1 cellular context compared by ENCODE assay signal in the genomic region with DNA sequence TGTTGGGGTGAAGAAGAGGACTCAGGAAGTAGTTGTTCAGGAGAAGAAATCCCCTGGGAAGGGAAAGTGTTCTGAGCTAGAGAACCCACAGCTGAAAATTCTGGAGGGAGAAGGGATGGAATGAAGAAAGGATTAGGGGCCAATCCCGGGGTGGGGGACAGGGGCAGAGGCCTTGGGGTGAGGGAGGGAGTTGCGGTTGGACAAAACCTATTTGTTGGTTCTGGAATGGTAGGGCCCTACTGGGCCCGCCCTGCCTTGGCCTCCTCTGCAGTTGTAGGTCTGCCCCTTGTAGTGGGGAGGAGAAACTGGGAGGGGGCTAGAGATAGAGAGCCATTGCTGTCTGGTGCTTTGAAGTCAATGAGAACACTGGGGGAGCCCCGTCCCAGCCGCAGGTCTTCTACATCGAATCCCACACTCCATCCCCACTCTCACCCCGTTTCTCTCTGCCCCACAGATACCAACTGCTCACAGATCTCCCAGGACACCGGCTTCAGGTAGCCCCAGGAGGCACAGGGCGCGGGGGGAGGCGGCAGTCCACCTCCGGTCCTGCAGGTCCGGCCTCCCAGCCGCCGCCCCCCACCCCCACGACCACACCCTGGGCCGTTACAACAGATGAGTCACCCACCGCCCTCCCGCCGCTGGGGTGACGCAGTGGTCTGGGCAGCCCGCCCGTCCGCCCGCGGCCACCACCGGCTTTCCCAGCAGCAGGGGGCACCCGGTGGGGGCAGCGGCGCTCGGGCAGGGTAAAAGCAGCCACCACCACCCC.
A peak's percentile ranks its signal among the peaks of the same experiment; 100 is the strongest.
TF ChIP-seq lines count a peak whose summit lies in the region.

No MANE protein-coding gene starts in this region.

TF ChIP-seq in K562, 482 proteins besides CTCF, POLR2A, EP300 and RAD21 (continued from another document and continues in another):
- TF ChIP-seq, protein P1, sequence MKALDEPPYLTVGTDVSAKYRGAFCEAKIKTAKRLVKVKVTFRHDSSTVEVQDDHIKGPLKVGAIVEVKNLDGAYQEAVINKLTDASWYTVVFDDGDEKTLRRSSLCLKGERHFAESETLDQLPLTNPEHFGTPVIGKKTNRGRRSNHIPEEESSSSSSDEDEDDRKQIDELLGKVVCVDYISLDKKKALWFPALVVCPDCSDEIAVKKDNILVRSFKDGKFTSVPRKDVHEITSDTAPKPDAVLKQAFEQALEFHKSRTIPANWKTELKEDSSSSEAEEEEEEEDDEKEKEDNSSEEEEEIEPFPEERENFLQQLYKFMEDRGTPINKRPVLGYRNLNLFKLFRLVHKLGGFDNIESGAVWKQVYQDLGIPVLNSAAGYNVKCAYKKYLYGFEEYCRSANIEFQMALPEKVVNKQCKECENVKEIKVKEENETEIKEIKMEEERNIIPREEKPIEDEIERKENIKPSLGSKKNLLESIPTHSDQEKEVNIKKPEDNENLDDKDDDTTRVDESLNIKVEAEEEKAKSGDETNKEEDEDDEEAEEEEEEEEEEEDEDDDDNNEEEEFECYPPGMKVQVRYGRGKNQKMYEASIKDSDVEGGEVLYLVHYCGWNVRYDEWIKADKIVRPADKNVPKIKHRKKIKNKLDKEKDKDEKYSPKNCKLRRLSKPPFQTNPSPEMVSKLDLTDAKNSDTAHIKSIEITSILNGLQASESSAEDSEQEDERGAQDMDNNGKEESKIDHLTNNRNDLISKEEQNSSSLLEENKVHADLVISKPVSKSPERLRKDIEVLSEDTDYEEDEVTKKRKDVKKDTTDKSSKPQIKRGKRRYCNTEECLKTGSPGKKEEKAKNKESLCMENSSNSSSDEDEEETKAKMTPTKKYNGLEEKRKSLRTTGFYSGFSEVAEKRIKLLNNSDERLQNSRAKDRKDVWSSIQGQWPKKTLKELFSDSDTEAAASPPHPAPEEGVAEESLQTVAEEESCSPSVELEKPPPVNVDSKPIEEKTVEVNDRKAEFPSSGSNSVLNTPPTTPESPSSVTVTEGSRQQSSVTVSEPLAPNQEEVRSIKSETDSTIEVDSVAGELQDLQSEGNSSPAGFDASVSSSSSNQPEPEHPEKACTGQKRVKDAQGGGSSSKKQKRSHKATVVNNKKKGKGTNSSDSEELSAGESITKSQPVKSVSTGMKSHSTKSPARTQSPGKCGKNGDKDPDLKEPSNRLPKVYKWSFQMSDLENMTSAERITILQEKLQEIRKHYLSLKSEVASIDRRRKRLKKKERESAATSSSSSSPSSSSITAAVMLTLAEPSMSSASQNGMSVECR (CRISPR knock-in tag; IDR thresholded peaks at IDR 0.05): no peak
- TF ChIP-seq ZNF121 (CRISPR knock-in tag; conservative IDR thresholded peaks at IDR 0.05) (no peak), MTA3 (IDR thresholded peaks at IDR 0.05; ENCODE audit: borderline replicate concordance) (peak; percentile 70), E2F3 (CRISPR knock-in tag; IDR thresholded peaks at IDR 0.05) (no peak; the same call in 1 of the 2 replicates), RBFOX2 (IDR thresholded peaks at IDR 0.05; ENCODE audit: low read depth, low read length) (no peak), MAZ (CRISPR knock-in tag; conservative IDR thresholded peaks at IDR 0.05 in 1 of 2, IDR thresholded peaks at IDR 0.05 in 1 of 2) (peak; percentile 81 to 88), ZNF12 (CRISPR knock-in tag; IDR thresholded peaks at IDR 0.05) (no peak), ZNF197 (CRISPR knock-in tag; IDR thresholded peaks at IDR 0.05; ENCODE audit: low read depth) (no peak), ZNF143 (CRISPR knock-in tag; IDR thresholded peaks at IDR 0.05) (no peak), LCOR (CRISPR knock-in tag; IDR thresholded peaks at IDR 0.05) (0 out of 2 replicates have a peak, but pooled peaks have one; percentile 50), CBFA2T2 (conservative IDR thresholded peaks at IDR 0.05) (peak; percentile 16; the same call in 1 of the 2 replicates), CEBPG (CRISPR knock-in tag; IDR thresholded peaks at IDR 0.05) (no peak), CEBPG (tag; conservative IDR thresholded peaks at IDR 0.05 in 1 of 2, IDR thresholded peaks at IDR 0.05 in 1 of 2) (no peak), YY1 (IDR thresholded peaks at IDR 0.05; ENCODE audit: borderline replicate concordance in 1 of 3, control insufficient read depth in 1 of 3, extremely low read depth in 1 of 3, insufficient read depth in 3 of 3, insufficient read length in 1 of 3, insufficient replicate concordance in 2 of 3, low read depth in 1 of 3, low read length in 2 of 3) (peak in 1 of 3 experiments; percentile 37), NR1H2 (CRISPR knock-in tag; IDR thresholded peaks at IDR 0.05) (no peak), TAF7 (tag; IDR thresholded peaks at IDR 0.05) (no peak), TEAD1 (CRISPR knock-in tag; IDR thresholded peaks at IDR 0.05) (0 out of 4 replicates have a peak, but pooled peaks of 1 of the 2 experiments have one; percentile 1), FOXP1 (CRISPR knock-in tag; IDR thresholded peaks at IDR 0.05) (no peak; the same call in 1 of the 2 replicates), SRSF7 (optimal IDR thresholded peaks at IDR 0.05; ENCODE audit: low read depth, low read length) (no peak), PRMT5 (CRISPR knock-in tag; IDR thresholded peaks at IDR 0.05) (peak; percentile 17; the same call in 1 of the 2 replicates), NONO (IDR thresholded peaks at IDR 0.05; ENCODE audit: low read depth in 2 of 2, low read length in 1 of 2) (peak in 1 of 2 experiments; percentile 75; a peak in 1 of 4 replicates), TAF9B (IDR thresholded peaks at IDR 0.05; ENCODE audit: partially characterized antibody) (peak; percentile 87), ZNF23 (CRISPR knock-in tag; IDR thresholded peaks at IDR 0.05) (no peak), NCOA1 (IDR thresholded peaks at IDR 0.05; ENCODE audit: low read depth) (peak; percentile 70; the same call in 1 of the 2 replicates), L3MBTL2 (IDR thresholded peaks at IDR 0.05) (no peak)
- TF ChIP-seq, protein P2, sequence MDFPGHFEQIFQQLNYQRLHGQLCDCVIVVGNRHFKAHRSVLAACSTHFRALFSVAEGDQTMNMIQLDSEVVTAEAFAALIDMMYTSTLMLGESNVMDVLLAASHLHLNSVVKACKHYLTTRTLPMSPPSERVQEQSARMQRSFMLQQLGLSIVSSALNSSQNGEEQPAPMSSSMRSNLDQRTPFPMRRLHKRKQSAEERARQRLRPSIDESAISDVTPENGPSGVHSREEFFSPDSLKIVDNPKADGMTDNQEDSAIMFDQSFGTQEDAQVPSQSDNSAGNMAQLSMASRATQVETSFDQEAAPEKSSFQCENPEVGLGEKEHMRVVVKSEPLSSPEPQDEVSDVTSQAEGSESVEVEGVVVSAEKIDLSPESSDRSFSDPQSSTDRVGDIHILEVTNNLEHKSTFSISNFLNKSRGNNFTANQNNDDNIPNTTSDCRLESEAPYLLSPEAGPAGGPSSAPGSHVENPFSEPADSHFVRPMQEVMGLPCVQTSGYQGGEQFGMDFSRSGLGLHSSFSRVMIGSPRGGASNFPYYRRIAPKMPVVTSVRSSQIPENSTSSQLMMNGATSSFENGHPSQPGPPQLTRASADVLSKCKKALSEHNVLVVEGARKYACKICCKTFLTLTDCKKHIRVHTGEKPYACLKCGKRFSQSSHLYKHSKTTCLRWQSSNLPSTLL (IDR thresholded peaks at IDR 0.05): no peak
- TF ChIP-seq, protein P3, sequence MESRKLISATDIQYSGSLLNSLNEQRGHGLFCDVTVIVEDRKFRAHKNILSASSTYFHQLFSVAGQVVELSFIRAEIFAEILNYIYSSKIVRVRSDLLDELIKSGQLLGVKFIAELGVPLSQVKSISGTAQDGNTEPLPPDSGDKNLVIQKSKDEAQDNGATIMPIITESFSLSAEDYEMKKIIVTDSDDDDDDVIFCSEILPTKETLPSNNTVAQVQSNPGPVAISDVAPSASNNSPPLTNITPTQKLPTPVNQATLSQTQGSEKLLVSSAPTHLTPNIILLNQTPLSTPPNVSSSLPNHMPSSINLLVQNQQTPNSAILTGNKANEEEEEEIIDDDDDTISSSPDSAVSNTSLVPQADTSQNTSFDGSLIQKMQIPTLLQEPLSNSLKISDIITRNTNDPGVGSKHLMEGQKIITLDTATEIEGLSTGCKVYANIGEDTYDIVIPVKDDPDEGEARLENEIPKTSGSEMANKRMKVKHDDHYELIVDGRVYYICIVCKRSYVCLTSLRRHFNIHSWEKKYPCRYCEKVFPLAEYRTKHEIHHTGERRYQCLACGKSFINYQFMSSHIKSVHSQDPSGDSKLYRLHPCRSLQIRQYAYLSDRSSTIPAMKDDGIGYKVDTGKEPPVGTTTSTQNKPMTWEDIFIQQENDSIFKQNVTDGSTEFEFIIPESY (CRISPR knock-in tag; IDR thresholded peaks at IDR 0.05): no peak
- TF ChIP-seq, protein P4, sequence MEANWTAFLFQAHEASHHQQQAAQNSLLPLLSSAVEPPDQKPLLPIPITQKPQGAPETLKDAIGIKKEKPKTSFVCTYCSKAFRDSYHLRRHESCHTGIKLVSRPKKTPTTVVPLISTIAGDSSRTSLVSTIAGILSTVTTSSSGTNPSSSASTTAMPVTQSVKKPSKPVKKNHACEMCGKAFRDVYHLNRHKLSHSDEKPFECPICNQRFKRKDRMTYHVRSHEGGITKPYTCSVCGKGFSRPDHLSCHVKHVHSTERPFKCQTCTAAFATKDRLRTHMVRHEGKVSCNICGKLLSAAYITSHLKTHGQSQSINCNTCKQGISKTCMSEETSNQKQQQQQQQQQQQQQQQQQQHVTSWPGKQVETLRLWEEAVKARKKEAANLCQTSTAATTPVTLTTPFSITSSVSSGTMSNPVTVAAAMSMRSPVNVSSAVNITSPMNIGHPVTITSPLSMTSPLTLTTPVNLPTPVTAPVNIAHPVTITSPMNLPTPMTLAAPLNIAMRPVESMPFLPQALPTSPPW (CRISPR knock-in tag; IDR thresholded peaks at IDR 0.05): peak; percentile 91
- TF ChIP-seq, protein P5, sequence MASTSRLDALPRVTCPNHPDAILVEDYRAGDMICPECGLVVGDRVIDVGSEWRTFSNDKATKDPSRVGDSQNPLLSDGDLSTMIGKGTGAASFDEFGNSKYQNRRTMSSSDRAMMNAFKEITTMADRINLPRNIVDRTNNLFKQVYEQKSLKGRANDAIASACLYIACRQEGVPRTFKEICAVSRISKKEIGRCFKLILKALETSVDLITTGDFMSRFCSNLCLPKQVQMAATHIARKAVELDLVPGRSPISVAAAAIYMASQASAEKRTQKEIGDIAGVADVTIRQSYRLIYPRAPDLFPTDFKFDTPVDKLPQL (IDR thresholded peaks at IDR 0.05; ENCODE audit: extremely low read depth, insufficient read length): no peak
- TF ChIP-seq, protein P6, sequence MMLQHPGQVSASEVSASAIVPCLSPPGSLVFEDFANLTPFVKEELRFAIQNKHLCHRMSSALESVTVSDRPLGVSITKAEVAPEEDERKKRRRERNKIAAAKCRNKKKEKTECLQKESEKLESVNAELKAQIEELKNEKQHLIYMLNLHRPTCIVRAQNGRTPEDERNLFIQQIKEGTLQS (IDR thresholded peaks at IDR 0.05): peak; percentile 98
- TF ChIP-seq, protein P6 (CRISPR knock-in tag; conservative IDR thresholded peaks at IDR 0.05): peak; percentile 85; the same call in 1 of the 2 replicates
- TF ChIP-seq, protein P7, sequence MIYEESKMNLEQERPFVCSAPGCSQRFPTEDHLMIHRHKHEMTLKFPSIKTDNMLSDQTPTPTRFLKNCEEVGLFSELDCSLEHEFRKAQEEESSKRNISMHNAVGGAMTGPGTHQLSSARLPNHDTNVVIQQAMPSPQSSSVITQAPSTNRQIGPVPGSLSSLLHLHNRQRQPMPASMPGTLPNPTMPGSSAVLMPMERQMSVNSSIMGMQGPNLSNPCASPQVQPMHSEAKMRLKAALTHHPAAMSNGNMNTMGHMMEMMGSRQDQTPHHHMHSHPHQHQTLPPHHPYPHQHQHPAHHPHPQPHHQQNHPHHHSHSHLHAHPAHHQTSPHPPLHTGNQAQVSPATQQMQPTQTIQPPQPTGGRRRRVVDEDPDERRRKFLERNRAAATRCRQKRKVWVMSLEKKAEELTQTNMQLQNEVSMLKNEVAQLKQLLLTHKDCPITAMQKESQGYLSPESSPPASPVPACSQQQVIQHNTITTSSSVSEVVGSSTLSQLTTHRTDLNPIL (CRISPR knock-in tag; IDR thresholded peaks at IDR 0.05): no peak
- TF ChIP-seq, protein P8, sequence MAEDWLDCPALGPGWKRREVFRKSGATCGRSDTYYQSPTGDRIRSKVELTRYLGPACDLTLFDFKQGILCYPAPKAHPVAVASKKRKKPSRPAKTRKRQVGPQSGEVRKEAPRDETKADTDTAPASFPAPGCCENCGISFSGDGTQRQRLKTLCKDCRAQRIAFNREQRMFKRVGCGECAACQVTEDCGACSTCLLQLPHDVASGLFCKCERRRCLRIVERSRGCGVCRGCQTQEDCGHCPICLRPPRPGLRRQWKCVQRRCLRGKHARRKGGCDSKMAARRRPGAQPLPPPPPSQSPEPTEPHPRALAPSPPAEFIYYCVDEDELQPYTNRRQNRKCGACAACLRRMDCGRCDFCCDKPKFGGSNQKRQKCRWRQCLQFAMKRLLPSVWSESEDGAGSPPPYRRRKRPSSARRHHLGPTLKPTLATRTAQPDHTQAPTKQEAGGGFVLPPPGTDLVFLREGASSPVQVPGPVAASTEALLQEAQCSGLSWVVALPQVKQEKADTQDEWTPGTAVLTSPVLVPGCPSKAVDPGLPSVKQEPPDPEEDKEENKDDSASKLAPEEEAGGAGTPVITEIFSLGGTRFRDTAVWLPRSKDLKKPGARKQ (CRISPR knock-in tag; IDR thresholded peaks at IDR 0.05): no peak
- TF ChIP-seq, protein P9, sequence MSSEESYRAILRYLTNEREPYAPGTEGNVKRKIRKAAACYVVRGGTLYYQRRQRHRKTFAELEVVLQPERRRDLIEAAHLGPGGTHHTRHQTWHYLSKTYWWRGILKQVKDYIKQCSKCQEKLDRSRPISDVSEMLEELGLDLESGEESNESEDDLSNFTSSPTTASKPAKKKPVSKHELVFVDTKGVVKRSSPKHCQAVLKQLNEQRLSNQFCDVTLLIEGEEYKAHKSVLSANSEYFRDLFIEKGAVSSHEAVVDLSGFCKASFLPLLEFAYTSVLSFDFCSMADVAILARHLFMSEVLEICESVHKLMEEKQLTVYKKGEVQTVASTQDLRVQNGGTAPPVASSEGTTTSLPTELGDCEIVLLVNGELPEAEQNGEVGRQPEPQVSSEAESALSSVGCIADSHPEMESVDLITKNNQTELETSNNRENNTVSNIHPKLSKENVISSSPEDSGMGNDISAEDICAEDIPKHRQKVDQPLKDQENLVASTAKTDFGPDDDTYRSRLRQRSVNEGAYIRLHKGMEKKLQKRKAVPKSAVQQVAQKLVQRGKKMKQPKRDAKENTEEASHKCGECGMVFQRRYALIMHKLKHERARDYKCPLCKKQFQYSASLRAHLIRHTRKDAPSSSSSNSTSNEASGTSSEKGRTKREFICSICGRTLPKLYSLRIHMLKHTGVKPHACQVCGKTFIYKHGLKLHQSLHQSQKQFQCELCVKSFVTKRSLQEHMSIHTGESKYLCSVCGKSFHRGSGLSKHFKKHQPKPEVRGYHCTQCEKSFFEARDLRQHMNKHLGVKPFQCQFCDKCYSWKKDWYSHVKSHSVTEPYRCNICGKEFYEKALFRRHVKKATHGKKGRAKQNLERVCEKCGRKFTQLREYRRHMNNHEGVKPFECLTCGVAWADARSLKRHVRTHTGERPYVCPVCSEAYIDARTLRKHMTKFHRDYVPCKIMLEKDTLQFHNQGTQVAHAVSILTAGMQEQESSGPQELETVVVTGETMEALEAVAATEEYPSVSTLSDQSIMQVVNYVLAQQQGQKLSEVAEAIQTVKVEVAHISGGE (CRISPR knock-in tag; IDR thresholded peaks at IDR 0.05): no peak
- TF ChIP-seq, protein P10, sequence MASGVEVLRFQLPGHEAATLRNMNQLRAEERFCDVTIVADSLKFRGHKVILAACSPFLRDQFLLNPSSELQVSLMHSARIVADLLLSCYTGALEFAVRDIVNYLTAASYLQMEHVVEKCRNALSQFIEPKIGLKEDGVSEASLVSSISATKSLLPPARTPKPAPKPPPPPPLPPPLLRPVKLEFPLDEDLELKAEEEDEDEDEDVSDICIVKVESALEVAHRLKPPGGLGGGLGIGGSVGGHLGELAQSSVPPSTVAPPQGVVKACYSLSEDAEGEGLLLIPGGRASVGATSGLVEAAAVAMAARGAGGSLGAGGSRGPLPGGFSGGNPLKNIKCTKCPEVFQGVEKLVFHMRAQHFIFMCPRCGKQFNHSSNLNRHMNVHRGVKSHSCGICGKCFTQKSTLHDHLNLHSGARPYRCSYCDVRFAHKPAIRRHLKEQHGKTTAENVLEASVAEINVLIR (CRISPR knock-in tag; IDR thresholded peaks at IDR 0.05): no peak
